1 cellular context compared by ENCODE assay signal in the genomic region with DNA sequence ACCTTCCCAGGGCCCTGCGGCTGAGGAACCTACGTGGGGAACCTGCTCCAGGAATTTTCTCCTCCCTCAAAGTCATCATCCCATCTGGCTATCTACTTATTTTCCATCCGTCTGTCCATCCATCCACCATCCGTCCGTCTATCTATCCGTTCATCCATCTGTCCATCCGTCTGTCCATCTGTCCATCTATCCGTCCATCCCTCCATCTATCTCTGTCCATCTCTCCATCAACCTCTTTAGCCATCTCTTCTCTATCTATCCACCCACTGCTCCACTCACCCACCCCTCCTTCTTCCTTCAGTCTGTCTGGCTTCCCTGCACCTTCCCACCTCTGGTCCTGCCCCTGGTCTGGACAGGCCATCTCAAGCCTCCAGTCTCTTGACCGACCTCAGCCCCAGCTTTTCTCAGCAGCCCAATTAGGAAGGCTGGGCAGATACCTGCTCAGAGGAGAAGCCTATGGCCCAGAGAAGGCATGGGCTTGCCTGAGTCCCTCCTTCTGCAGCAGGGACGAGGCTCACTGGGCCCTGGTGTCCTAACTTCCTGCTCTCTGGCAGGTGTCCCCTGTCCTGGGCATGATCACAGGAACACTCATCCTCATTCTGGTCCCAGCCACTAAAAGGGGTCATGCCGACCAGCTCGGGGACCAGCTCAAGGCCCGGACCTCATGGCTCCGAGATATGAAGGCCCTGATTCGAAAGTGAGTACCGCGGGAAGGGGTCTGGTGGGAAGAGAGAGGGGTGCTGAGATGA.
TF ChIP-seq lines count a peak whose summit lies in the region.

No MANE protein-coding gene starts in this region.

TF ChIP-seq in H1, 55 proteins besides CTCF, POLR2A, EP300 and RAD21:
- TF ChIP-seq SIRT6 (IDR thresholded peaks at IDR 0.05; ENCODE audit: low read length) (no peak), ZNF274 (IDR thresholded peaks at IDR 0.05; ENCODE audit: borderline replicate concordance, extremely low read depth, low read length) (no peak), RBBP5 (IDR thresholded peaks at IDR 0.05; ENCODE audit: borderline replicate concordance, low read depth, low read length) (no peak), CBX5 (IDR thresholded peaks at IDR 0.05; ENCODE audit: low read depth, low read length) (no peak), BACH1 (IDR thresholded peaks at IDR 0.05; ENCODE audit: low read length) (no peak), TAF7 (optimal IDR thresholded peaks at IDR 0.05; ENCODE audit: borderline replicate concordance, low read depth, low read length) (no peak), CTBP2 (IDR thresholded peaks at IDR 0.05; ENCODE audit: borderline replicate concordance, insufficient read depth, insufficient read length, low read length) (no peak), SUZ12 (IDR thresholded peaks at IDR 0.05; ENCODE audit: low read length) (no peak), CHD2 (IDR thresholded peaks at IDR 0.05; ENCODE audit: low read length) (no peak)
- TF ChIP-seq, protein P1, sequence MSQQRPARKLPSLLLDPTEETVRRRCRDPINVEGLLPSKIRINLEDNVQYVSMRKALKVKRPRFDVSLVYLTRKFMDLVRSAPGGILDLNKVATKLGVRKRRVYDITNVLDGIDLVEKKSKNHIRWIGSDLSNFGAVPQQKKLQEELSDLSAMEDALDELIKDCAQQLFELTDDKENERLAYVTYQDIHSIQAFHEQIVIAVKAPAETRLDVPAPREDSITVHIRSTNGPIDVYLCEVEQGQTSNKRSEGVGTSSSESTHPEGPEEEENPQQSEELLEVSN (IDR thresholded peaks at IDR 0.05) = no peak
- TF ChIP-seq, protein P2, sequence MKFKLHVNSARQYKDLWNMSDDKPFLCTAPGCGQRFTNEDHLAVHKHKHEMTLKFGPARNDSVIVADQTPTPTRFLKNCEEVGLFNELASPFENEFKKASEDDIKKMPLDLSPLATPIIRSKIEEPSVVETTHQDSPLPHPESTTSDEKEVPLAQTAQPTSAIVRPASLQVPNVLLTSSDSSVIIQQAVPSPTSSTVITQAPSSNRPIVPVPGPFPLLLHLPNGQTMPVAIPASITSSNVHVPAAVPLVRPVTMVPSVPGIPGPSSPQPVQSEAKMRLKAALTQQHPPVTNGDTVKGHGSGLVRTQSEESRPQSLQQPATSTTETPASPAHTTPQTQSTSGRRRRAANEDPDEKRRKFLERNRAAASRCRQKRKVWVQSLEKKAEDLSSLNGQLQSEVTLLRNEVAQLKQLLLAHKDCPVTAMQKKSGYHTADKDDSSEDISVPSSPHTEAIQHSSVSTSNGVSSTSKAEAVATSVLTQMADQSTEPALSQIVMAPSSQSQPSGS (IDR thresholded peaks at IDR 0.05; ENCODE audit: low read length) = no peak
TF ChIP-seq in H1: peak in this region for 0.
